Comparison of ENCODE assay signal across 19 cellular contexts in genomic region chr3:125260158-125260557, GRCh38. TPM values are rescaled to one million over a fixed set of nuclear protein-coding genes. Genes with fewer than 3 reads are reported as not detected.
DNase-seq lines count a peak whose midpoint lies in the region; ATAC-seq and TF ChIP-seq lines count a peak whose summit lies in the region.
"Had no signal": no experiment of that assay in that cellular context is flagged by ENCODE, and none has a peak within 500 bp of the region (broad histone marks: within the 10 kb centered on the region; RNA-seq: fewer than 3 reads in every experiment).

No MANE protein-coding gene starts in this region.

- no peak for TF ChIP-seq CTCF in mucosa of descending colon (IDR thresholded peaks at IDR 0.05)

- peak overlapping the region; percentile 29 for H3K27ac Mint-ChIP-seq in central memory CD8-positive, alpha-beta T cell (ENCODE audit: low read depth)
- H3K27ac Mint-ChIP-seq: CD14-positive monocyte, HFFc6 had no signal

- CTCF ChIA-PET in HEK293T (lab: Yijun Ruan, JAX), result no interaction called here

- H3K36me3 Mint-ChIP-seq in central memory CD8-positive, alpha-beta T cell (ENCODE audit: insufficient read depth), result peaks cover 3% of the 10 kb centered on the region

- no peaks in the 10 kb centered on the region for H3K9me3 Mint-ChIP-seq in central memory CD8-positive, alpha-beta T cell

- H3K9me3 ChIP-seq in mucosa of descending colon, result peaks cover 4% of the 10 kb centered on the region

- intact Hi-C loops in mucosa of descending colon (cut with DNase I, micrococcal nuclease) (no loop called here), head of caudate nucleus (cut with DNase I) (no loop called here)

- H3K4me3 Mint-ChIP-seq in central memory CD8-positive, alpha-beta T cell, result no peak overlapping the region
- H3K4me3 Mint-ChIP-seq: CD14-positive monocyte; CD4-positive, alpha-beta memory T cell; HFFc6 had no signal

- POLR2A ChIA-PET in HEK293T (lab: Yijun Ruan, JAX), result no interaction called here

- H3K4me1 Mint-ChIP-seq in central memory CD8-positive, alpha-beta T cell, result peaks cover 7% of the 10 kb centered on the region

- H3K36me3 ChIP-seq in mucosa of descending colon (ENCODE audit: low read depth), result no peaks in the 10 kb centered on the region

- no peaks in the 10 kb centered on the region for H3K27me3 Mint-ChIP-seq in central memory CD8-positive, alpha-beta T cell
- H3K27me3 Mint-ChIP-seq: CD4-positive, alpha-beta memory T cell had no signal

- H3K4me3 ChIP-seq in mucosa of descending colon, result no peak overlapping the region
- H3K4me3 ChIP-seq: A549, GM23248 had no signal

- peaks cover 15% of the 10 kb centered on the region for H3K4me1 ChIP-seq in mucosa of descending colon (ENCODE audit: low read depth)
- H3K4me1 ChIP-seq: A549 had no signal

- peak; percentile 1 for DNase-seq in NCI-H1105 (lab: John Stamatoyannopoulos, UW)
- no peak for DNase-seq in NCI-H1105 treated with DMSO at 0.1 percent for 48 hours (lab: John Stamatoyannopoulos, UW)
- no peak for DNase-seq in HEK293T (ENCODE audit: extremely low spot score)
- no peak for DNase-seq in central memory CD8-positive, alpha-beta T cell (ENCODE audit: low spot score in 2 of 2)
- no peak for DNase-seq in mucosa of descending colon
- DNase-seq in head of caudate nucleus, result no peak
- DNase-seq: AML-193; CD4-positive, alpha-beta memory T cell; DMS153; DMS79; GDM1; GM23248; HCEC 1CT; HFFc6; IMR-90 had no signal

- no peak for ATAC-seq in central memory CD8-positive, alpha-beta T cell (replicated peaks; ENCODE audit: extremely low read depth, poor library complexity, severe bottlenecking)
- ATAC-seq in mucosa of descending colon, result peak; percentile 90
- ATAC-seq in HG02571 (IDR thresholded peaks at IDR 0.05; ENCODE audit: unreplicated experiment), result no peak
- ATAC-seq in GM19467 (IDR thresholded peaks at IDR 0.05; ENCODE audit: unreplicated experiment), result no peak
- ATAC-seq: A549 had no signal

TF ChIP-seq in HEK293T, 16 proteins besides CTCF, POLR2A, EP300 and RAD21:
- TF ChIP-seq PKNOX1 (IDR thresholded peaks at IDR 0.05) (peak; percentile 50), FOXA1 (IDR thresholded peaks at IDR 0.05) (no peak)

RNA-seq across cellular contexts. Expression of gene SLC12A8, which starts 47.6 kb away (rescaled TPM):
- total RNA-seq in mucosa of descending colon, result 10 to 100 TPM in 2 of 3 donors, 1 to 10 TPM in 1; 8.0 to 19.3 (median 13.6) TPM
- total RNA-seq: CD4-positive, alpha-beta memory T cell had no signal
